ENCODE assay signal across 8 cellular contexts in the genomic region with DNA sequence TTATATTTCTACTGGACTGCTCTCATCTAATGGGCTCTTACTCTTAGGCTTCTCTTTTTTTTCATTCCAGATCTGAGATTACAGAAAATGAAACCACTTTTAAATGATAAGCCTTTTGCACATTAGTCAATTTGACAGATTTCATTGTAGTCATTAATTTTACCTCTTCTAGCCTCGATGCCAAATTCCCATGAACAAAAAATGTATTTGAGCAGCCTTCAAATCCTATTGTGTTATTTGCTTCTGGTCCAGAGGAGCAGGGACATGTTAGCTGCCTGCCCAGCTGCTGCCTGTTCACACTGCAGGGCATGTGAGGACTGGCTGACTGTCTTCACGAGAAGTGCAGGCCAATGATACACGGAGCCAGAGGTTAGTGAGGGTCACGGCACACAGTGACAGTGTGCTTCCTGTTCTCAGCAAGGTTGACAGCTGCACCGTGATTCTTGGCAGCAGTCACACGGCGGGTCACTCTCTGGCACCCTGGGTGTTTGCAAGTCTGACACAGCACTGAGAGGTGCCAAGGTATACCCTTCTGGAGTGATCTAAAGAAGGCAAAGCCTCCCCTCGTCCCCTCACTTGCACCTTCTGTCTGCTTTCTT. TPM values are rescaled to one million over a fixed set of nuclear protein-coding genes. Genes with fewer than 3 reads are reported as not detected.
DNase-seq lines count a peak whose midpoint lies in the region; ATAC-seq and TF ChIP-seq lines count a peak whose summit lies in the region.

No MANE protein-coding gene starts in this region.

- H2BK120ac ChIP-seq in neuronal stem cell (ENCODE audit: low read depth, low read length): no peak overlapping the region

- H4K20me1 ChIP-seq in SK-N-SH (ENCODE audit: insufficient read depth): no peaks in the 10 kb centered on the region

- CTCF ChIA-PET in SK-N-SH (lab: Yijun Ruan, JAX): interaction anchor here (1.0 kb wide), 1 partner anchor 24 kb away, joined by 3 read pairs; no protein-coding TSS in a partner anchor

- H3K79me1 ChIP-seq in neuronal stem cell (ENCODE audit: low read depth, low read length): no peaks in the 10 kb centered on the region

- no peaks in the 10 kb centered on the region for H3K9me3 Mint-ChIP-seq in effector memory CD8-positive, alpha-beta T cell
- no peaks in the 10 kb centered on the region for H3K9me3 Mint-ChIP-seq in osteocyte (ENCODE audit: unreplicated experiment)

- no peaks in the 10 kb centered on the region for H3F3A ChIP-seq in SK-N-SH (replicated peaks; ENCODE audit: insufficient read depth)

- H3K79me2 ChIP-seq in SK-N-SH (ENCODE audit: insufficient read depth): no peaks in the 10 kb centered on the region

- no peak overlapping the region for H3K23ac ChIP-seq in neuronal stem cell (ENCODE audit: low read depth, low read length, poor library complexity)

- ATAC-seq in GM19043 (IDR thresholded peaks at IDR 0.05; ENCODE audit: low read depth, unreplicated experiment) (peak; percentile 92), HG03439 (IDR thresholded peaks at IDR 0.05; ENCODE audit: unreplicated experiment) (peak; percentile 93)
- ATAC-seq in effector memory CD8-positive, alpha-beta T cell (replicated peaks): peak; percentile 99

- no peak overlapping the region for H3K9ac ChIP-seq in SK-N-SH
- H3K9ac ChIP-seq in neuronal stem cell (ENCODE audit: low read depth, low read length, poor library complexity): peak overlapping the region; percentile 78

- peak overlapping the region; percentile 32 to 51 for H3K4me3 Mint-ChIP-seq in effector memory CD8-positive, alpha-beta T cell
- H3K4me3 Mint-ChIP-seq in osteocyte (ENCODE audit: unreplicated experiment): no peak overlapping the region

- no peaks in the 10 kb centered on the region for H3K9me3 ChIP-seq in BE2C
- no peaks in the 10 kb centered on the region for H3K9me3 ChIP-seq in SK-N-SH
- H3K9me3 ChIP-seq in neuronal stem cell (replicated peaks in 1 of 2; ENCODE audit: control insufficient read depth in 2 of 2, insufficient read depth in 1 of 2, low read depth in 1 of 2, low read length in 2 of 2): peaks cover 0 to 3% of the 10 kb centered on the region in 2 donors

- no peak overlapping the region for H3K4me3 ChIP-seq in BE2C (ENCODE audit: low read depth, low read length)
- no peak overlapping the region for H3K4me3 ChIP-seq in SK-N-SH (ENCODE audit: low read depth in 2 of 2, low read length in 1 of 2)
- H3K4me3 ChIP-seq in neuronal stem cell (ENCODE audit: low read length in 2 of 2): peak overlapping the region in 1 of 2 donors; percentile 61

- no peak overlapping the region for H2AFZ ChIP-seq in SK-N-SH (ENCODE audit: low read depth)
- H2AFZ ChIP-seq in neuronal stem cell (ENCODE audit: low read length): peak overlapping the region; percentile 77

- H3K27me3 ChIP-seq in BE2C: no peaks in the 10 kb centered on the region
- no peaks in the 10 kb centered on the region for H3K27me3 ChIP-seq in SK-N-SH (ENCODE audit: insufficient read depth)
- H3K27me3 ChIP-seq in neuronal stem cell (ENCODE audit: control insufficient read depth in 3 of 3, insufficient read depth in 3 of 3, low read depth in 1 of 3, low read length in 3 of 3): peaks cover 0 to 4% (median 0%) of the 10 kb centered on the region in 3 experiments

- TF ChIP-seq EP300 in SK-N-SH (IDR thresholded peaks at IDR 0.05; ENCODE audit: borderline replicate concordance in 1 of 2, low read depth in 1 of 2, low read length in 1 of 2): no peak

- peaks cover 25 to 45% of the 10 kb centered on the region in 2 donors for H3K4me1 Mint-ChIP-seq in effector memory CD8-positive, alpha-beta T cell (ENCODE audit: low read depth in 2 of 2)
- peaks cover 20% of the 10 kb centered on the region for H3K4me1 Mint-ChIP-seq in osteocyte (ENCODE audit: unreplicated experiment)

- peak overlapping the region in 1 of 2 experiments; percentile 71; a peak in 2 of 4 replicates for H3K27ac ChIP-seq in SK-N-SH (ENCODE audit: low read depth in 2 of 2, low read length in 1 of 2)
- peak overlapping the region; percentile 13 for H3K27ac ChIP-seq in neuronal stem cell (replicated peaks; ENCODE audit: low read length)

- H2BK15ac ChIP-seq in neuronal stem cell (ENCODE audit: low read length): no peak overlapping the region

- WGBS in SK-N-SH (ENCODE audit: low lambda C conversion rate): 45% methylated on average over 5 of the region's 8 CpGs
- no CpG with 5 or more reads among the region's 8 CpGs for WGBS in neuronal stem cell (ENCODE audit: extremely low coverage in 2 of 2, insufficient read length in 2 of 2, insufficient replicate concordance in 1 of 2), 2 donors

- no peaks in the 10 kb centered on the region for H3K27me3 Mint-ChIP-seq in effector memory CD8-positive, alpha-beta T cell
- no peaks in the 10 kb centered on the region for H3K27me3 Mint-ChIP-seq in osteocyte (ENCODE audit: unreplicated experiment)

- H3K4me2 ChIP-seq in SK-N-SH (no peak overlapping the region), neuronal stem cell (ENCODE audit: insufficient read depth, low read length, poor library complexity, severe bottlenecking) (no peak overlapping the region)

- no peaks in the 10 kb centered on the region for H3K4me1 ChIP-seq in BE2C
- peaks cover 0 to 7% of the 10 kb centered on the region in 2 experiments; a peak in 2 of 4 replicates for H3K4me1 ChIP-seq in SK-N-SH (ENCODE audit: control insufficient read depth in 1 of 2, insufficient read depth in 2 of 2, low read depth in 1 of 2, low read length in 1 of 2)
- H3K4me1 ChIP-seq in neuronal stem cell (ENCODE audit: control insufficient read depth in 2 of 2, insufficient read depth in 1 of 2, low read depth in 1 of 2, low read length in 2 of 2): peaks cover 8 to 11% of the 10 kb centered on the region in 2 donors

- TF ChIP-seq RAD21 in SK-N-SH (IDR thresholded peaks at IDR 0.05; ENCODE audit: low read length): no peak

- no peaks in the 10 kb centered on the region for H3K9me2 ChIP-seq in SK-N-SH

- H2BK5ac ChIP-seq in neuronal stem cell (ENCODE audit: low read length): no peak overlapping the region

- no peak overlapping the region for H4K8ac ChIP-seq in neuronal stem cell (ENCODE audit: low read depth, low read length)

- H3K18ac ChIP-seq in neuronal stem cell (ENCODE audit: low read length): peak overlapping the region; percentile 55

- H3K36me3 ChIP-seq in BE2C (no peaks in the 10 kb centered on the region), SK-N-SH (replicated peaks in 1 of 2; ENCODE audit: control insufficient read depth in 1 of 2, insufficient read depth in 2 of 2, low read length in 1 of 2) (no peaks in the 10 kb centered on the region), neuronal stem cell (replicated peaks in 1 of 2; ENCODE audit: control insufficient read depth in 2 of 2, insufficient read depth in 2 of 2, low read length in 2 of 2) (no peaks in the 10 kb centered on the region)

- no peak overlapping the region for H4K91ac ChIP-seq in neuronal stem cell (ENCODE audit: low read depth, low read length, poor library complexity)

- TF ChIP-seq CTCF in BE2C (IDR thresholded peaks at IDR 0.05; ENCODE audit: low read depth, low read length) (no peak), SK-N-SH (IDR thresholded peaks at IDR 0.05) (no peak), osteocyte (IDR thresholded peaks at IDR 0.05) (no peak)

- peak; percentile 44 for DNase-seq in BE2C
- DNase-seq in SK-N-SH: peak; percentile 50
- peak; percentile 40 to 48 (median 46) for DNase-seq in effector memory CD8-positive, alpha-beta T cell
- no peak for DNase-seq in neuronal stem cell (ENCODE audit: low spot score)
- DNase-seq in osteocyte (ENCODE audit: extremely low spot score, unreplicated experiment): no peak
- no peak for DNase-seq in SIG-M5 (lab: John Stamatoyannopoulos, UW)

- peak overlapping the region; percentile 25 for H3K14ac ChIP-seq in neuronal stem cell (ENCODE audit: low read length)

- POLR2A ChIA-PET in SK-N-SH (lab: Yijun Ruan, JAX): interaction anchor here (1.1 kb wide), 1 partner anchor 43 kb away, joined by 3 read pairs; no protein-coding TSS in a partner anchor

- no peak overlapping the region for H2BK12ac ChIP-seq in neuronal stem cell (ENCODE audit: low read length)

- H3K36me3 Mint-ChIP-seq in effector memory CD8-positive, alpha-beta T cell (ENCODE audit: insufficient read depth): peaks cover 35% of the 10 kb centered on the region
- H3K36me3 Mint-ChIP-seq in osteocyte (ENCODE audit: unreplicated experiment): peaks cover 1% of the 10 kb centered on the region

- no peak overlapping the region for H2AK5ac ChIP-seq in neuronal stem cell (ENCODE audit: low read depth, low read length)

- H3K4ac ChIP-seq in neuronal stem cell (ENCODE audit: low read length): no peak overlapping the region

- peak overlapping the region; percentile 83 to 92 for H3K27ac Mint-ChIP-seq in effector memory CD8-positive, alpha-beta T cell
- no peak overlapping the region for H3K27ac Mint-ChIP-seq in osteocyte (ENCODE audit: unreplicated experiment)

TF ChIP-seq in SK-N-SH, 30 proteins besides CTCF, POLR2A, EP300 and RAD21 (continues in another document):
- no peak for TF ChIP-seq SIN3A (IDR thresholded peaks at IDR 0.05; ENCODE audit: borderline replicate concordance, low read depth, low read length)
- TF ChIP-seq RCOR1 (IDR thresholded peaks at IDR 0.05; ENCODE audit: low read length): 0 out of 2 replicates have a peak, but pooled peaks have one; percentile 35

RNA-seq across cellular contexts. Expression of a gene that starts 40.8 kb away (rescaled TPM):
- 4.1 TPM for polyA plus RNA-seq in BE2C (2012; ENCODE audit: insufficient read depth, insufficient read length, low read depth)
- polyA plus RNA-seq in SK-N-SH (2012; rRNA removed): 2.1 and 2.8 TPM in 2 replicates
- polyA plus RNA-seq in SK-N-SH (2012; cell fraction: cytosol; rRNA removed): 3.1 and 3.4 TPM in 2 replicates
- 1.5 and 3.0 TPM in 2 replicates for polyA plus RNA-seq in SK-N-SH (2012; cell fraction: nucleus; rRNA removed)
- 7.6 TPM for polyA plus RNA-seq in neuronal stem cell (2013, experiment 1 of 2)
- polyA plus RNA-seq in neuronal stem cell (2013, experiment 2 of 2): 7.5 TPM
- total RNA-seq in osteocyte: 15.7 and 16.4 TPM in 2 replicates

Comparison
In these comparisons a context has a peak if more than half of its experiments do, and no peak if none do; other contexts are left out.
1. DNase-seq: peak in BE2C (single experiment), SK-N-SH (single experiment) and effector memory CD8-positive, alpha-beta T cell (3 of 3); none in neuronal stem cell (single experiment), osteocyte (single experiment) and SIG-M5 (single experiment).
2. Peak in every context shown above with its lines, with median percentiles within 50 percentile points of each other: ATAC-seq.